In the genomic region with DNA sequence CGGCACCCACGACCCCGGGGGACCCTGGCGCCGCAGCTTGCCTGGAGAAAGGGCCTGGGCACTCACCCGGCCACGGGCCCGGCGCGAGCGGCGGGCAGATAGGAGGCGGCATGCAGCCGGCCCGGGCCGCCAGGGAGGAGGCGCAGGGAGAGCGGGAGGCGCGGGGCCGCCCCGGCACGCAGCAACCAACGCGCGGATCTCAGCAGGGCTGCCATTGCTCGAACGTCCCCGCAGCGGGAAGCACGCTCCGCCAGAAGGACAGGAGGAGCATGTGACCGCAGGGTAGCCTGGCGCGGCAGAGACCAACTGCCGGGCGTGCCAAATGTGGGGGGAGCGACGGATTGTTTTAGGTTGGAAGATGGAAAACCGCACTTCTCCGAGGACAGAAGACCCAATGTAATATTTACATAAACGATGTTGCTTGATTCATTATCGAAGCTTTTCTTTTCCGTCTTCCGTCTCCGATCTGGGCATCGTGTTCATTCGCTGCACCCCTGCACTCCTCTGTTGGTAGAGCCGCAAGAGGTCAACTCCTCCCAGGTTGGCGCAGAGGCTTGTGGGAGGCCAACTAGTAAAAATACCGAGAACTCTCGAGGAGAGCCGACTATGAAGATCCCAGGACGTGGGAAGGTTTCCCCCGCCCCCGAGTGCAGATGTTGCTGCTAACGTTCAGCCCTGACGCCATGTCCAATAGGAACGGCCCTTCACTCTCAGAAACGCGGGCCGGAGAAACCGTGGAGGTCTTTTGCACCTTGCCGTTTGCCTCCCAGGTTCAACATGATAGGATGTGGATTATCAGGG, we compare ENCODE assay signal across 1 cellular context.
A peak's percentile ranks its signal among the peaks of the same experiment; 100 is the strongest.
TF ChIP-seq lines count a peak whose summit lies in the region.

A gene (minus strand): TSS at position 257 of the 801 bp plus-strand sequence. CDS start 42 bp downstream, at position 215.

TF ChIP-seq in HepG2, 621 proteins besides CTCF, POLR2A, EP300 and RAD21 (continued from another document and continues in another):
- TF ChIP-seq, protein P1, sequence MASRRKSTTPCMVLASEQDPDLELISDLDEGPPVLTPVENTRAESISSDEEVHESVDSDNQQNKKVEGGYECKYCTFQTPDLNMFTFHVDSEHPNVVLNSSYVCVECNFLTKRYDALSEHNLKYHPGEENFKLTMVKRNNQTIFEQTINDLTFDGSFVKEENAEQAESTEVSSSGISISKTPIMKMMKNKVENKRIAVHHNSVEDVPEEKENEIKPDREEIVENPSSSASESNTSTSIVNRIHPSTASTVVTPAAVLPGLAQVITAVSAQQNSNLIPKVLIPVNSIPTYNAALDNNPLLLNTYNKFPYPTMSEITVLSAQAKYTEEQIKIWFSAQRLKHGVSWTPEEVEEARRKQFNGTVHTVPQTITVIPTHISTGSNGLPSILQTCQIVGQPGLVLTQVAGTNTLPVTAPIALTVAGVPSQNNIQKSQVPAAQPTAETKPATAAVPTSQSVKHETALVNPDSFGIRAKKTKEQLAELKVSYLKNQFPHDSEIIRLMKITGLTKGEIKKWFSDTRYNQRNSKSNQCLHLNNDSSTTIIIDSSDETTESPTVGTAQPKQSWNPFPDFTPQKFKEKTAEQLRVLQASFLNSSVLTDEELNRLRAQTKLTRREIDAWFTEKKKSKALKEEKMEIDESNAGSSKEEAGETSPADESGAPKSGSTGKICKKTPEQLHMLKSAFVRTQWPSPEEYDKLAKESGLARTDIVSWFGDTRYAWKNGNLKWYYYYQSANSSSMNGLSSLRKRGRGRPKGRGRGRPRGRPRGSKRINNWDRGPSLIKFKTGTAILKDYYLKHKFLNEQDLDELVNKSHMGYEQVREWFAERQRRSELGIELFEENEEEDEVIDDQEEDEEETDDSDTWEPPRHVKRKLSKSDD (CRISPR knock-in tag; IDR thresholded peaks at IDR 0.05; ENCODE audit: low read depth) = peak; percentile 72; the same call in 1 of the 2 replicates
- TF ChIP-seq ZNF629 (CRISPR knock-in tag; conservative IDR thresholded peaks at IDR 0.05) (peak; percentile 49; the same call in 1 of the 2 replicates), ZNF331 (CRISPR knock-in tag; IDR thresholded peaks at IDR 0.05) (no peak; the same call in none of the 2 replicates), ZNF232 (CRISPR knock-in tag; IDR thresholded peaks at IDR 0.05; ENCODE audit: borderline replicate concordance) (peak; percentile 62; the same call in 1 of the 2 replicates), GATA4 (IDR thresholded peaks at IDR 0.05; ENCODE audit: borderline replicate concordance, low read depth) (peak; percentile 54), JUNB (CRISPR knock-in tag; IDR thresholded peaks at IDR 0.05; ENCODE audit: borderline replicate concordance) (no peak), TOPORS (CRISPR knock-in tag; IDR thresholded peaks at IDR 0.05) (peak; percentile 69; the same call in 1 of the 2 replicates), ZNF225 (CRISPR knock-in tag; IDR thresholded peaks at IDR 0.05) (no peak), PHB2 (IDR thresholded peaks at IDR 0.05; ENCODE audit: partially characterized antibody) (no peak), HDAC1 (CRISPR knock-in tag; IDR thresholded peaks at IDR 0.05) (peak; percentile 92), SIX1 (CRISPR knock-in tag; IDR thresholded peaks at IDR 0.05; ENCODE audit: borderline replicate concordance) (0 out of 2 replicates have a peak, but pooled peaks have one; percentile 11), NONO (IDR thresholded peaks at IDR 0.05) (peak; percentile 96; the same call in 1 of the 2 replicates), NONO (CRISPR knock-in tag; conservative IDR thresholded peaks at IDR 0.05) (peak; percentile 36; the same call in 1 of the 2 replicates), STAT5B (CRISPR knock-in tag; IDR thresholded peaks at IDR 0.05) (no peak), ATF1 (CRISPR knock-in tag; IDR thresholded peaks at IDR 0.05) (peak; percentile 71), ZNF235 (CRISPR knock-in tag; IDR thresholded peaks at IDR 0.05; ENCODE audit: borderline replicate concordance) (0 out of 2 replicates have a peak, but pooled peaks have one; percentile 18), ZFP90 (CRISPR knock-in tag; IDR thresholded peaks at IDR 0.05; ENCODE audit: borderline replicate concordance) (peak; percentile 43; the same call in 1 of the 2 replicates), ZKSCAN1 (IDR thresholded peaks at IDR 0.05; ENCODE audit: low read length) (no peak), HMGA1 (CRISPR knock-in tag; conservative IDR thresholded peaks at IDR 0.05) (no peak), HES4 (CRISPR knock-in tag; IDR thresholded peaks at IDR 0.05; ENCODE audit: borderline replicate concordance) (peak; percentile 94; the same call in 1 of the 2 replicates), ZFP62 (CRISPR knock-in tag; IDR thresholded peaks at IDR 0.05) (no peak), EED (CRISPR knock-in tag; IDR thresholded peaks at IDR 0.05) (peak; percentile 94), PPARG (CRISPR knock-in tag; conservative IDR thresholded peaks at IDR 0.05) (no peak; the same call in 1 of the 2 replicates), ZNF33A (CRISPR knock-in tag; IDR thresholded peaks at IDR 0.05; ENCODE audit: borderline replicate concordance) (no peak), ZNF598 (CRISPR knock-in tag; IDR thresholded peaks at IDR 0.05; ENCODE audit: borderline replicate concordance) (no peak), ZKSCAN5 (CRISPR knock-in tag; IDR thresholded peaks at IDR 0.05) (no peak), ZSCAN25 (CRISPR knock-in tag; IDR thresholded peaks at IDR 0.05) (peak; percentile 44)
- TF ChIP-seq, protein P2, sequence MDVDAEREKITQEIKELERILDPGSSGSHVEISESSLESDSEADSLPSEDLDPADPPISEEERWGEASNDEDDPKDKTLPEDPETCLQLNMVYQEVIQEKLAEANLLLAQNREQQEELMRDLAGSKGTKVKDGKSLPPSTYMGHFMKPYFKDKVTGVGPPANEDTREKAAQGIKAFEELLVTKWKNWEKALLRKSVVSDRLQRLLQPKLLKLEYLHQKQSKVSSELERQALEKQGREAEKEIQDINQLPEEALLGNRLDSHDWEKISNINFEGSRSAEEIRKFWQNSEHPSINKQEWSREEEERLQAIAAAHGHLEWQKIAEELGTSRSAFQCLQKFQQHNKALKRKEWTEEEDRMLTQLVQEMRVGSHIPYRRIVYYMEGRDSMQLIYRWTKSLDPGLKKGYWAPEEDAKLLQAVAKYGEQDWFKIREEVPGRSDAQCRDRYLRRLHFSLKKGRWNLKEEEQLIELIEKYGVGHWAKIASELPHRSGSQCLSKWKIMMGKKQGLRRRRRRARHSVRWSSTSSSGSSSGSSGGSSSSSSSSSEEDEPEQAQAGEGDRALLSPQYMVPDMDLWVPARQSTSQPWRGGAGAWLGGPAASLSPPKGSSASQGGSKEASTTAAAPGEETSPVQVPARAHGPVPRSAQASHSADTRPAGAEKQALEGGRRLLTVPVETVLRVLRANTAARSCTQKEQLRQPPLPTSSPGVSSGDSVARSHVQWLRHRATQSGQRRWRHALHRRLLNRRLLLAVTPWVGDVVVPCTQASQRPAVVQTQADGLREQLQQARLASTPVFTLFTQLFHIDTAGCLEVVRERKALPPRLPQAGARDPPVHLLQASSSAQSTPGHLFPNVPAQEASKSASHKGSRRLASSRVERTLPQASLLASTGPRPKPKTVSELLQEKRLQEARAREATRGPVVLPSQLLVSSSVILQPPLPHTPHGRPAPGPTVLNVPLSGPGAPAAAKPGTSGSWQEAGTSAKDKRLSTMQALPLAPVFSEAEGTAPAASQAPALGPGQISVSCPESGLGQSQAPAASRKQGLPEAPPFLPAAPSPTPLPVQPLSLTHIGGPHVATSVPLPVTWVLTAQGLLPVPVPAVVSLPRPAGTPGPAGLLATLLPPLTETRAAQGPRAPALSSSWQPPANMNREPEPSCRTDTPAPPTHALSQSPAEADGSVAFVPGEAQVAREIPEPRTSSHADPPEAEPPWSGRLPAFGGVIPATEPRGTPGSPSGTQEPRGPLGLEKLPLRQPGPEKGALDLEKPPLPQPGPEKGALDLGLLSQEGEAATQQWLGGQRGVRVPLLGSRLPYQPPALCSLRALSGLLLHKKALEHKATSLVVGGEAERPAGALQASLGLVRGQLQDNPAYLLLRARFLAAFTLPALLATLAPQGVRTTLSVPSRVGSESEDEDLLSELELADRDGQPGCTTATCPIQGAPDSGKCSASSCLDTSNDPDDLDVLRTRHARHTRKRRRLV (CRISPR knock-in tag; IDR thresholded peaks at IDR 0.05) = 0 out of 2 replicates have a peak, but pooled peaks have one; percentile 25
- TF ChIP-seq, protein P3, sequence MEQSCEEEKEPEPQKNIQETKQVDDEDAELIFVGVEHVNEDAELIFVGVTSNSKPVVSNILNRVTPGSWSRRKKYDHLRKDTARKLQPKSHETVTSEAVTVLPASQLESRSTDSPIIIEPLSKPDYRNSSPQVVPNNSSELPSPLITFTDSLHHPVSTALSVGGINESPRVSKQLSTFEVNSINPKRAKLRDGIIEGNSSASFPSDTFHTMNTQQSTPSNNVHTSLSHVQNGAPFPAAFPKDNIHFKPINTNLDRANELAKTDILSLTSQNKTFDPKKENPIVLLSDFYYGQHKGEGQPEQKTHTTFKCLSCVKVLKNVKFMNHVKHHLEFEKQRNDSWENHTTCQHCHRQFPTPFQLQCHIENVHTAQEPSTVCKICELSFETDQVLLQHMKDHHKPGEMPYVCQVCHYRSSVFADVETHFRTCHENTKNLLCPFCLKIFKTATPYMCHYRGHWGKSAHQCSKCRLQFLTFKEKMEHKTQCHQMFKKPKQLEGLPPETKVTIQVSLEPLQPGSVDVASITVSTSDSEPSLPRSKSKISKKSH (CRISPR knock-in tag; IDR thresholded peaks at IDR 0.05; ENCODE audit: borderline replicate concordance) = no peak; the same call in 1 of the 2 replicates
- TF ChIP-seq, protein P4, sequence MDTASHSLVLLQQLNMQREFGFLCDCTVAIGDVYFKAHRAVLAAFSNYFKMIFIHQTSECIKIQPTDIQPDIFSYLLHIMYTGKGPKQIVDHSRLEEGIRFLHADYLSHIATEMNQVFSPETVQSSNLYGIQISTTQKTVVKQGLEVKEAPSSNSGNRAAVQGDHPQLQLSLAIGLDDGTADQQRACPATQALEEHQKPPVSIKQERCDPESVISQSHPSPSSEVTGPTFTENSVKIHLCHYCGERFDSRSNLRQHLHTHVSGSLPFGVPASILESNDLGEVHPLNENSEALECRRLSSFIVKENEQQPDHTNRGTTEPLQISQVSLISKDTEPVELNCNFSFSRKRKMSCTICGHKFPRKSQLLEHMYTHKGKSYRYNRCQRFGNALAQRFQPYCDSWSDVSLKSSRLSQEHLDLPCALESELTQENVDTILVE (CRISPR knock-in tag; IDR thresholded peaks at IDR 0.05) = peak; percentile 75
- TF ChIP-seq, protein P5, sequence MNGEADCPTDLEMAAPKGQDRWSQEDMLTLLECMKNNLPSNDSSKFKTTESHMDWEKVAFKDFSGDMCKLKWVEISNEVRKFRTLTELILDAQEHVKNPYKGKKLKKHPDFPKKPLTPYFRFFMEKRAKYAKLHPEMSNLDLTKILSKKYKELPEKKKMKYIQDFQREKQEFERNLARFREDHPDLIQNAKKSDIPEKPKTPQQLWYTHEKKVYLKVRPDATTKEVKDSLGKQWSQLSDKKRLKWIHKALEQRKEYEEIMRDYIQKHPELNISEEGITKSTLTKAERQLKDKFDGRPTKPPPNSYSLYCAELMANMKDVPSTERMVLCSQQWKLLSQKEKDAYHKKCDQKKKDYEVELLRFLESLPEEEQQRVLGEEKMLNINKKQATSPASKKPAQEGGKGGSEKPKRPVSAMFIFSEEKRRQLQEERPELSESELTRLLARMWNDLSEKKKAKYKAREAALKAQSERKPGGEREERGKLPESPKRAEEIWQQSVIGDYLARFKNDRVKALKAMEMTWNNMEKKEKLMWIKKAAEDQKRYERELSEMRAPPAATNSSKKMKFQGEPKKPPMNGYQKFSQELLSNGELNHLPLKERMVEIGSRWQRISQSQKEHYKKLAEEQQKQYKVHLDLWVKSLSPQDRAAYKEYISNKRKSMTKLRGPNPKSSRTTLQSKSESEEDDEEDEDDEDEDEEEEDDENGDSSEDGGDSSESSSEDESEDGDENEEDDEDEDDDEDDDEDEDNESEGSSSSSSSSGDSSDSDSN (CRISPR knock-in tag; IDR thresholded peaks at IDR 0.05) = peak; percentile 40
- TF ChIP-seq, protein P6, sequence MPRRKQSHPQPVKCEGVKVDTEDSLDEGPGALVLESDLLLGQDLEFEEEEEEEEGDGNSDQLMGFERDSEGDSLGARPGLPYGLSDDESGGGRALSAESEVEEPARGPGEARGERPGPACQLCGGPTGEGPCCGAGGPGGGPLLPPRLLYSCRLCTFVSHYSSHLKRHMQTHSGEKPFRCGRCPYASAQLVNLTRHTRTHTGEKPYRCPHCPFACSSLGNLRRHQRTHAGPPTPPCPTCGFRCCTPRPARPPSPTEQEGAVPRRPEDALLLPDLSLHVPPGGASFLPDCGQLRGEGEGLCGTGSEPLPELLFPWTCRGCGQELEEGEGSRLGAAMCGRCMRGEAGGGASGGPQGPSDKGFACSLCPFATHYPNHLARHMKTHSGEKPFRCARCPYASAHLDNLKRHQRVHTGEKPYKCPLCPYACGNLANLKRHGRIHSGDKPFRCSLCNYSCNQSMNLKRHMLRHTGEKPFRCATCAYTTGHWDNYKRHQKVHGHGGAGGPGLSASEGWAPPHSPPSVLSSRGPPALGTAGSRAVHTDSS (CRISPR knock-in tag; conservative IDR thresholded peaks at IDR 0.05) = no peak
- TF ChIP-seq, protein P7, sequence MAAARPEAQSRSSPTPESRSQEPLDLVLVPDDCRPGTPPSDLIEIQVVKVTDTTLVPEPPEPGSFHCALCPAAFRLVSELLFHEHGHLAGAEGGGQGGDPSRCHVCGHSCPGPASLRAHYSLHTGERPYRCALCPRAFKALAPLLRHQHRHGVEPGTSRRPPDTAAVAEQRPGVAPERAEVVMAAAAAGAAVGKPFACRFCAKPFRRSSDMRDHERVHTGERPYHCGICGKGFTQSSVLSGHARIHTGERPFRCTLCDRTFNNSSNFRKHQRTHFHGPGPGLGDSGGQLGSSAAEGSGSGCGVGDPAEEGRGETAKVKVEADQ (CRISPR knock-in tag; IDR thresholded peaks at IDR 0.05; ENCODE audit: borderline replicate concordance) = peak; percentile 57; the same call in 1 of the 2 replicates
- TF ChIP-seq, protein P8, sequence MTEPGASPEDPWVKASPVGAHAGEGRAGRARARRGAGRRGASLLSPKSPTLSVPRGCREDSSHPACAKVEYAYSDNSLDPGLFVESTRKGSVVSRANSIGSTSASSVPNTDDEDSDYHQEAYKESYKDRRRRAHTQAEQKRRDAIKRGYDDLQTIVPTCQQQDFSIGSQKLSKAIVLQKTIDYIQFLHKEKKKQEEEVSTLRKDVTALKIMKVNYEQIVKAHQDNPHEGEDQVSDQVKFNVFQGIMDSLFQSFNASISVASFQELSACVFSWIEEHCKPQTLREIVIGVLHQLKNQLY (CRISPR knock-in tag; IDR thresholded peaks at IDR 0.05) = no peak; the same call in 1 of the 2 replicates
- TF ChIP-seq, protein P9, sequence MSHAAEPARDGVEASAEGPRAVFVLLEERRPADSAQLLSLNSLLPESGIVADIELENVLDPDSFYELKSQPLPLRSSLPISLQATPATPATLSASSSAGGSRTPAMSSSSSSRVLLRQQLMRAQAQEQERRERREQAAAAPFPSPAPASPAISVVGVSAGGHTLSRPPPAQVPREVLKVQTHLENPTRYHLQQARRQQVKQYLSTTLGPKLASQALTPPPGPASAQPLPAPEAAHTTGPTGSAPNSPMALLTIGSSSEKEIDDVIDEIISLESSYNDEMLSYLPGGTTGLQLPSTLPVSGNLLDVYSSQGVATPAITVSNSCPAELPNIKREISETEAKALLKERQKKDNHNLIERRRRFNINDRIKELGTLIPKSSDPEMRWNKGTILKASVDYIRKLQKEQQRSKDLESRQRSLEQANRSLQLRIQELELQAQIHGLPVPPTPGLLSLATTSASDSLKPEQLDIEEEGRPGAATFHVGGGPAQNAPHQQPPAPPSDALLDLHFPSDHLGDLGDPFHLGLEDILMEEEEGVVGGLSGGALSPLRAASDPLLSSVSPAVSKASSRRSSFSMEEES (CRISPR knock-in tag; IDR thresholded peaks at IDR 0.05) = peak; percentile 94
- TF ChIP-seq, protein P10, sequence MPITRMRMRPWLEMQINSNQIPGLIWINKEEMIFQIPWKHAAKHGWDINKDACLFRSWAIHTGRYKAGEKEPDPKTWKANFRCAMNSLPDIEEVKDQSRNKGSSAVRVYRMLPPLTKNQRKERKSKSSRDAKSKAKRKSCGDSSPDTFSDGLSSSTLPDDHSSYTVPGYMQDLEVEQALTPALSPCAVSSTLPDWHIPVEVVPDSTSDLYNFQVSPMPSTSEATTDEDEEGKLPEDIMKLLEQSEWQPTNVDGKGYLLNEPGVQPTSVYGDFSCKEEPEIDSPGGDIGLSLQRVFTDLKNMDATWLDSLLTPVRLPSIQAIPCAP (CRISPR knock-in tag; IDR thresholded peaks at IDR 0.05; ENCODE audit: low read depth) = no peak
